Comparison of ENCODE assay signal across 1 cellular context in the genomic region with DNA sequence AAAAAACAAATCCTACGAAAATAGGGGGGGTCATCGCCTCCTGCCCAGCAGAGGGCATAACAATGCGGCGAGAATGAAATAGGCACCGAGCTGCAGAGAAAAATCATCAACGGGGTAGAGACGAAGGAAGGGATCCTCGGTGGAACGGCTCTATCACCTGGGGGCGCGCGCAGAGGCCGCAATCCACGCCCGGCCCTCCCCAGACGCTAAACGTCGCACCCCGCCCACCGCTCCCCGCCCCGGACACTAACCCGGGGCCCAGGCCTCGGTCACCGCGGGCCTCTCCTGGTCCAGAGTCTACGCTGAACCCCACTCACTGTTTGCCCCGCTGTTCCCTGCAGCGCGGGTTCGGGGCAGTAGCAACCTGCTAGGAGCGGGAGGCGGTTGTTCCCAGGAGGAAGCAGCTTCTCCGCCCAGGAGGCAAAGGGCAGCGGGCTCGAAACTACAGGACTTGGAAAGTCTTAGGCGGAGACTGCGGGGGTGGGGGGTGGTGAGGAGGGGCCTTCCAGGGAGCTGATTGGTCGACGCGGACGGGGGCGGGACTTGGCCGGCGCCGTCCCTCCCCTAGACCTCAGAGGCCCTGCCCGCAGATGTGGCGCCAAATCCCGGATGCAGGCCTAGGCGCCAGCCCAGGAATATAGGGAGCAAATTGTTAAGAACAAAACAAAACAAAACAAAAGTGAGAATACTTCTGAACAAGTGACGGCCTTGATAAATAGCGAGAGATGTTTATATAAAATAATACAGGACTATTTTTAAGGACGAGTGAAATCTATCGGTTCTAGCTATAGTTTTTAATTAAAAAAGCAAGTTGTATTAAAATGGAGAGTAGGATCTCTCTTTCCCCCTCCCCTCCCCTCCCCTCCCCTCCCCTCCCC.
TF ChIP-seq lines count a peak whose summit lies in the region.

A gene with protein sequence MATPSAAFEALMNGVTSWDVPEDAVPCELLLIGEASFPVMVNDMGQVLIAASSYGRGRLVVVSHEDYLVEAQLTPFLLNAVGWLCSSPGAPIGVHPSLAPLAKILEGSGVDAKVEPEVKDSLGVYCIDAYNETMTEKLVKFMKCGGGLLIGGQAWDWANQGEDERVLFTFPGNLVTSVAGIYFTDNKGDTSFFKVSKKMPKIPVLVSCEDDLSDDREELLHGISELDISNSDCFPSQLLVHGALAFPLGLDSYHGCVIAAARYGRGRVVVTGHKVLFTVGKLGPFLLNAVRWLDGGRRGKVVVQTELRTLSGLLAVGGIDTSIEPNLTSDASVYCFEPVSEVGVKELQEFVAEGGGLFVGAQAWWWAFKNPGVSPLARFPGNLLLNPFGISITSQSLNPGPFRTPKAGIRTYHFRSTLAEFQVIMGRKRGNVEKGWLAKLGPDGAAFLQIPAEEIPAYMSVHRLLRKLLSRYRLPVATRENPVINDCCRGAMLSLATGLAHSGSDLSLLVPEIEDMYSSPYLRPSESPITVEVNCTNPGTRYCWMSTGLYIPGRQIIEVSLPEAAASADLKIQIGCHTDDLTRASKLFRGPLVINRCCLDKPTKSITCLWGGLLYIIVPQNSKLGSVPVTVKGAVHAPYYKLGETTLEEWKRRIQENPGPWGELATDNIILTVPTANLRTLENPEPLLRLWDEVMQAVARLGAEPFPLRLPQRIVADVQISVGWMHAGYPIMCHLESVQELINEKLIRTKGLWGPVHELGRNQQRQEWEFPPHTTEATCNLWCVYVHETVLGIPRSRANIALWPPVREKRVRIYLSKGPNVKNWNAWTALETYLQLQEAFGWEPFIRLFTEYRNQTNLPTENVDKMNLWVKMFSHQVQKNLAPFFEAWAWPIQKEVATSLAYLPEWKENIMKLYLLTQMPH (minus strand): TSS at position 467 of the 878 bp plus-strand sequence. CDS start 25,568 bp downstream, outside the sequence.

TF ChIP-seq in HepG2, 621 proteins besides CTCF, POLR2A, EP300 and RAD21 (continued from another document and continues in another):
- 0 out of 2 replicates have a peak, but pooled peaks have one; percentile 50 for TF ChIP-seq SIX1 (CRISPR knock-in tag; IDR thresholded peaks at IDR 0.05; ENCODE audit: borderline replicate concordance)
- peak; percentile 87 for TF ChIP-seq ZMYM2 (CRISPR knock-in tag; IDR thresholded peaks at IDR 0.05)
- TF ChIP-seq ZNF782 (CRISPR knock-in tag; IDR thresholded peaks at IDR 0.05; ENCODE audit: borderline replicate concordance) = no peak; the same call in 1 of the 2 replicates
- TF ChIP-seq MAZ (IDR thresholded peaks at IDR 0.05; ENCODE audit: borderline replicate concordance, low read depth, low read length) = peak; percentile 96
- peak; percentile 94 for TF ChIP-seq MAZ (CRISPR knock-in tag; IDR thresholded peaks at IDR 0.05; ENCODE audit: low read depth)
- TF ChIP-seq, protein P1, sequence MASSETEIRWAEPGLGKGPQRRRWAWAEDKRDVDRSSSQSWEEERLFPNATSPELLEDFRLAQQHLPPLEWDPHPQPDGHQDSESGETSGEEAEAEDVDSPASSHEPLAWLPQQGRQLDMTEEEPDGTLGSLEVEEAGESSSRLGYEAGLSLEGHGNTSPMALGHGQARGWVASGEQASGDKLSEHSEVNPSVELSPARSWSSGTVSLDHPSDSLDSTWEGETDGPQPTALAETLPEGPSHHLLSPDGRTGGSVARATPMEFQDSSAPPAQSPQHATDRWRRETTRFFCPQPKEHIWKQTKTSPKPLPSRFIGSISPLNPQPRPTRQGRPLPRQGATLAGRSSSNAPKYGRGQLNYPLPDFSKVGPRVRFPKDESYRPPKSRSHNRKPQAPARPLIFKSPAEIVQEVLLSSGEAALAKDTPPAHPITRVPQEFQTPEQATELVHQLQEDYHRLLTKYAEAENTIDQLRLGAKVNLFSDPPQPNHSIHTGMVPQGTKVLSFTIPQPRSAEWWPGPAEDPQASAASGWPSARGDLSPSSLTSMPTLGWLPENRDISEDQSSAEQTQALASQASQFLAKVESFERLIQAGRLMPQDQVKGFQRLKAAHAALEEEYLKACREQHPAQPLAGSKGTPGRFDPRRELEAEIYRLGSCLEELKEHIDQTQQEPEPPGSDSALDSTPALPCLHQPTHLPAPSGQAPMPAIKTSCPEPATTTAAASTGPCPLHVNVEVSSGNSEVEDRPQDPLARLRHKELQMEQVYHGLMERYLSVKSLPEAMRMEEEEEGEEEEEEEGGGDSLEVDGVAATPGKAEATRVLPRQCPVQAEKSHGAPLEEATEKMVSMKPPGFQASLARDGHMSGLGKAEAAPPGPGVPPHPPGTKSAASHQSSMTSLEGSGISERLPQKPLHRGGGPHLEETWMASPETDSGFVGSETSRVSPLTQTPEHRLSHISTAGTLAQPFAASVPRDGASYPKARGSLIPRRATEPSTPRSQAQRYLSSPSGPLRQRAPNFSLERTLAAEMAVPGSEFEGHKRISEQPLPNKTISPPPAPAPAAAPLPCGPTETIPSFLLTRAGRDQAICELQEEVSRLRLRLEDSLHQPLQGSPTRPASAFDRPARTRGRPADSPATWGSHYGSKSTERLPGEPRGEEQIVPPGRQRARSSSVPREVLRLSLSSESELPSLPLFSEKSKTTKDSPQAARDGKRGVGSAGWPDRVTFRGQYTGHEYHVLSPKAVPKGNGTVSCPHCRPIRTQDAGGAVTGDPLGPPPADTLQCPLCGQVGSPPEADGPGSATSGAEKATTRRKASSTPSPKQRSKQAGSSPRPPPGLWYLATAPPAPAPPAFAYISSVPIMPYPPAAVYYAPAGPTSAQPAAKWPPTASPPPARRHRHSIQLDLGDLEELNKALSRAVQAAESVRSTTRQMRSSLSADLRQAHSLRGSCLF (CRISPR knock-in tag; IDR thresholded peaks at IDR 0.05; ENCODE audit: borderline replicate concordance) = no peak
- TF ChIP-seq, protein P2, sequence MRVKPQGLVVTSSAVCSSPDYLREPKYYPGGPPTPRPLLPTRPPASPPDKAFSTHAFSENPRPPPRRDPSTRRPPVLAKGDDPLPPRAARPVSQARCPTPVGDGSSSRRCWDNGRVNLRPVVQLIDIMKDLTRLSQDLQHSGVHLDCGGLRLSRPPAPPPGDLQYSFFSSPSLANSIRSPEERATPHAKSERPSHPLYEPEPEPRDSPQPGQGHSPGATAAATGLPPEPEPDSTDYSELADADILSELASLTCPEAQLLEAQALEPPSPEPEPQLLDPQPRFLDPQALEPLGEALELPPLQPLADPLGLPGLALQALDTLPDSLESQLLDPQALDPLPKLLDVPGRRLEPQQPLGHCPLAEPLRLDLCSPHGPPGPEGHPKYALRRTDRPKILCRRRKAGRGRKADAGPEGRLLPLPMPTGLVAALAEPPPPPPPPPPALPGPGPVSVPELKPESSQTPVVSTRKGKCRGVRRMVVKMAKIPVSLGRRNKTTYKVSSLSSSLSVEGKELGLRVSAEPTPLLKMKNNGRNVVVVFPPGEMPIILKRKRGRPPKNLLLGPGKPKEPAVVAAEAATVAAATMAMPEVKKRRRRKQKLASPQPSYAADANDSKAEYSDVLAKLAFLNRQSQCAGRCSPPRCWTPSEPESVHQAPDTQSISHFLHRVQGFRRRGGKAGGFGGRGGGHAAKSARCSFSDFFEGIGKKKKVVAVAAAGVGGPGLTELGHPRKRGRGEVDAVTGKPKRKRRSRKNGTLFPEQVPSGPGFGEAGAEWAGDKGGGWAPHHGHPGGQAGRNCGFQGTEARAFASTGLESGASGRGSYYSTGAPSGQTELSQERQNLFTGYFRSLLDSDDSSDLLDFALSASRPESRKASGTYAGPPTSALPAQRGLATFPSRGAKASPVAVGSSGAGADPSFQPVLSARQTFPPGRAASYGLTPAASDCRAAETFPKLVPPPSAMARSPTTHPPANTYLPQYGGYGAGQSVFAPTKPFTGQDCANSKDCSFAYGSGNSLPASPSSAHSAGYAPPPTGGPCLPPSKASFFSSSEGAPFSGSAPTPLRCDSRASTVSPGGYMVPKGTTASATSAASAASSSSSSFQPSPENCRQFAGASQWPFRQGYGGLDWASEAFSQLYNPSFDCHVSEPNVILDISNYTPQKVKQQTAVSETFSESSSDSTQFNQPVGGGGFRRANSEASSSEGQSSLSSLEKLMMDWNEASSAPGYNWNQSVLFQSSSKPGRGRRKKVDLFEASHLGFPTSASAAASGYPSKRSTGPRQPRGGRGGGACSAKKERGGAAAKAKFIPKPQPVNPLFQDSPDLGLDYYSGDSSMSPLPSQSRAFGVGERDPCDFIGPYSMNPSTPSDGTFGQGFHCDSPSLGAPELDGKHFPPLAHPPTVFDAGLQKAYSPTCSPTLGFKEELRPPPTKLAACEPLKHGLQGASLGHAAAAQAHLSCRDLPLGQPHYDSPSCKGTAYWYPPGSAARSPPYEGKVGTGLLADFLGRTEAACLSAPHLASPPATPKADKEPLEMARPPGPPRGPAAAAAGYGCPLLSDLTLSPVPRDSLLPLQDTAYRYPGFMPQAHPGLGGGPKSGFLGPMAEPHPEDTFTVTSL (CRISPR knock-in tag; IDR thresholded peaks at IDR 0.05; ENCODE audit: borderline replicate concordance) = no peak; the same call in 1 of the 2 replicates
- TF ChIP-seq REPIN1 (CRISPR knock-in tag; IDR thresholded peaks at IDR 0.05; ENCODE audit: borderline replicate concordance, low read depth) = peak; percentile 96
- TF ChIP-seq NCOR1 (IDR thresholded peaks at IDR 0.05; ENCODE audit: borderline replicate concordance, low read length) = peak; percentile 85
- peak; percentile 82; the same call in 1 of the 2 replicates for TF ChIP-seq BORCS8-MEF2B (CRISPR knock-in tag; IDR thresholded peaks at IDR 0.05)
- TF ChIP-seq ELF1 (CRISPR knock-in tag; IDR thresholded peaks at IDR 0.05) = peak; percentile 47; the same call in 1 of the 2 replicates
- TF ChIP-seq ZNF441 (CRISPR knock-in tag; IDR thresholded peaks at IDR 0.05; ENCODE audit: borderline replicate concordance) = peak; percentile 51; the same call in 1 of the 2 replicates
- peak; percentile 87 for TF ChIP-seq KMT2A (CRISPR knock-in tag; IDR thresholded peaks at IDR 0.05)
- TF ChIP-seq, protein P3, sequence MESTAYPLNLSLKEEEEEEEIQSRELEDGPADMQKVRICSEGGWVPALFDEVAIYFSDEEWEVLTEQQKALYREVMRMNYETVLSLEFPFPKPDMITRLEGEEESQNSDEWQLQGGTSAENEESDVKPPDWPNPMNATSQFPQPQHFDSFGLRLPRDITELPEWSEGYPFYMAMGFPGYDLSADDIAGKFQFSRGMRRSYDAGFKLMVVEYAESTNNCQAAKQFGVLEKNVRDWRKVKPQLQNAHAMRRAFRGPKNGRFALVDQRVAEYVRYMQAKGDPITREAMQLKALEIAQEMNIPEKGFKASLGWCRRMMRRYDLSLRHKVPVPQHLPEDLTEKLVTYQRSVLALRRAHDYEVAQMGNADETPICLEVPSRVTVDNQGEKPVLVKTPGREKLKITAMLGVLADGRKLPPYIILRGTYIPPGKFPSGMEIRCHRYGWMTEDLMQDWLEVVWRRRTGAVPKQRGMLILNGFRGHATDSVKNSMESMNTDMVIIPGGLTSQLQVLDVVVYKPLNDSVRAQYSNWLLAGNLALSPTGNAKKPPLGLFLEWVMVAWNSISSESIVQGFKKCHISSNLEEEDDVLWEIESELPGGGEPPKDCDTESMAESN (CRISPR knock-in tag; conservative IDR thresholded peaks at IDR 0.05) = peak; percentile 90
- peak; percentile 53; the same call in 1 of the 2 replicates for TF ChIP-seq MYC (CRISPR knock-in tag; IDR thresholded peaks at IDR 0.05; ENCODE audit: borderline replicate concordance)
- no peak for TF ChIP-seq ZNF724P (CRISPR knock-in tag; IDR thresholded peaks at IDR 0.05; ENCODE audit: borderline replicate concordance)
- TF ChIP-seq DPF2 (CRISPR knock-in tag; IDR thresholded peaks at IDR 0.05; ENCODE audit: borderline replicate concordance, low read depth) = no peak
- TF ChIP-seq CEBPG (CRISPR knock-in tag; IDR thresholded peaks at IDR 0.05) = peak; percentile 42; the same call in 1 of the 2 replicates
- no peak for TF ChIP-seq SIX4 (CRISPR knock-in tag; IDR thresholded peaks at IDR 0.05)
- TF ChIP-seq TCF12 (IDR thresholded peaks at IDR 0.05) = no peak
- no peak; the same call in 1 of the 2 replicates for TF ChIP-seq TCF12 (CRISPR knock-in tag; IDR thresholded peaks at IDR 0.05)
- TF ChIP-seq, protein P4, sequence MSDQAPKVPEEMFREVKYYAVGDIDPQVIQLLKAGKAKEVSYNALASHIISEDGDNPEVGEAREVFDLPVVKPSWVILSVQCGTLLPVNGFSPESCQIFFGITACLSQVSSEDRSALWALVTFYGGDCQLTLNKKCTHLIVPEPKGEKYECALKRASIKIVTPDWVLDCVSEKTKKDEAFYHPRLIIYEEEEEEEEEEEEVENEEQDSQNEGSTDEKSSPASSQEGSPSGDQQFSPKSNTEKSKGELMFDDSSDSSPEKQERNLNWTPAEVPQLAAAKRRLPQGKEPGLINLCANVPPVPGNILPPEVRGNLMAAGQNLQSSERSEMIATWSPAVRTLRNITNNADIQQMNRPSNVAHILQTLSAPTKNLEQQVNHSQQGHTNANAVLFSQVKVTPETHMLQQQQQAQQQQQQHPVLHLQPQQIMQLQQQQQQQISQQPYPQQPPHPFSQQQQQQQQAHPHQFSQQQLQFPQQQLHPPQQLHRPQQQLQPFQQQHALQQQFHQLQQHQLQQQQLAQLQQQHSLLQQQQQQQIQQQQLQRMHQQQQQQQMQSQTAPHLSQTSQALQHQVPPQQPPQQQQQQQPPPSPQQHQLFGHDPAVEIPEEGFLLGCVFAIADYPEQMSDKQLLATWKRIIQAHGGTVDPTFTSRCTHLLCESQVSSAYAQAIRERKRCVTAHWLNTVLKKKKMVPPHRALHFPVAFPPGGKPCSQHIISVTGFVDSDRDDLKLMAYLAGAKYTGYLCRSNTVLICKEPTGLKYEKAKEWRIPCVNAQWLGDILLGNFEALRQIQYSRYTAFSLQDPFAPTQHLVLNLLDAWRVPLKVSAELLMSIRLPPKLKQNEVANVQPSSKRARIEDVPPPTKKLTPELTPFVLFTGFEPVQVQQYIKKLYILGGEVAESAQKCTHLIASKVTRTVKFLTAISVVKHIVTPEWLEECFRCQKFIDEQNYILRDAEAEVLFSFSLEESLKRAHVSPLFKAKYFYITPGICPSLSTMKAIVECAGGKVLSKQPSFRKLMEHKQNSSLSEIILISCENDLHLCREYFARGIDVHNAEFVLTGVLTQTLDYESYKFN (CRISPR knock-in tag; conservative IDR thresholded peaks at IDR 0.05) = peak; percentile 96
- TF ChIP-seq ZBTB21 (CRISPR knock-in tag; IDR thresholded peaks at IDR 0.05) = no peak
- TF ChIP-seq, protein P5, sequence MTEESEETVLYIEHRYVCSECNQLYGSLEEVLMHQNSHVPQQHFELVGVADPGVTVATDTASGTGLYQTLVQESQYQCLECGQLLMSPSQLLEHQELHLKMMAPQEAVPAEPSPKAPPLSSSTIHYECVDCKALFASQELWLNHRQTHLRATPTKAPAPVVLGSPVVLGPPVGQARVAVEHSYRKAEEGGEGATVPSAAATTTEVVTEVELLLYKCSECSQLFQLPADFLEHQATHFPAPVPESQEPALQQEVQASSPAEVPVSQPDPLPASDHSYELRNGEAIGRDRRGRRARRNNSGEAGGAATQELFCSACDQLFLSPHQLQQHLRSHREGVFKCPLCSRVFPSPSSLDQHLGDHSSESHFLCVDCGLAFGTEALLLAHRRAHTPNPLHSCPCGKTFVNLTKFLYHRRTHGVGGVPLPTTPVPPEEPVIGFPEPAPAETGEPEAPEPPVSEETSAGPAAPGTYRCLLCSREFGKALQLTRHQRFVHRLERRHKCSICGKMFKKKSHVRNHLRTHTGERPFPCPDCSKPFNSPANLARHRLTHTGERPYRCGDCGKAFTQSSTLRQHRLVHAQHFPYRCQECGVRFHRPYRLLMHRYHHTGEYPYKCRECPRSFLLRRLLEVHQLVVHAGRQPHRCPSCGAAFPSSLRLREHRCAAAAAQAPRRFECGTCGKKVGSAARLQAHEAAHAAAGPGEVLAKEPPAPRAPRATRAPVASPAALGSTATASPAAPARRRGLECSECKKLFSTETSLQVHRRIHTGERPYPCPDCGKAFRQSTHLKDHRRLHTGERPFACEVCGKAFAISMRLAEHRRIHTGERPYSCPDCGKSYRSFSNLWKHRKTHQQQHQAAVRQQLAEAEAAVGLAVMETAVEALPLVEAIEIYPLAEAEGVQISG (CRISPR knock-in tag; IDR thresholded peaks at IDR 0.05) = peak; percentile 75; the same call in 1 of the 2 replicates
- TF ChIP-seq FOXA3 (CRISPR knock-in tag; IDR thresholded peaks at IDR 0.05) = peak; percentile 73
- no peak; the same call in 1 of the 2 replicates for TF ChIP-seq ZNF577 (CRISPR knock-in tag; IDR thresholded peaks at IDR 0.05; ENCODE audit: borderline replicate concordance, low read depth)
- TF ChIP-seq SMYD3 (CRISPR knock-in tag; IDR thresholded peaks at IDR 0.05) = no peak
